Comparison of ENCODE assay signal across 1 cellular context in the genomic region with DNA sequence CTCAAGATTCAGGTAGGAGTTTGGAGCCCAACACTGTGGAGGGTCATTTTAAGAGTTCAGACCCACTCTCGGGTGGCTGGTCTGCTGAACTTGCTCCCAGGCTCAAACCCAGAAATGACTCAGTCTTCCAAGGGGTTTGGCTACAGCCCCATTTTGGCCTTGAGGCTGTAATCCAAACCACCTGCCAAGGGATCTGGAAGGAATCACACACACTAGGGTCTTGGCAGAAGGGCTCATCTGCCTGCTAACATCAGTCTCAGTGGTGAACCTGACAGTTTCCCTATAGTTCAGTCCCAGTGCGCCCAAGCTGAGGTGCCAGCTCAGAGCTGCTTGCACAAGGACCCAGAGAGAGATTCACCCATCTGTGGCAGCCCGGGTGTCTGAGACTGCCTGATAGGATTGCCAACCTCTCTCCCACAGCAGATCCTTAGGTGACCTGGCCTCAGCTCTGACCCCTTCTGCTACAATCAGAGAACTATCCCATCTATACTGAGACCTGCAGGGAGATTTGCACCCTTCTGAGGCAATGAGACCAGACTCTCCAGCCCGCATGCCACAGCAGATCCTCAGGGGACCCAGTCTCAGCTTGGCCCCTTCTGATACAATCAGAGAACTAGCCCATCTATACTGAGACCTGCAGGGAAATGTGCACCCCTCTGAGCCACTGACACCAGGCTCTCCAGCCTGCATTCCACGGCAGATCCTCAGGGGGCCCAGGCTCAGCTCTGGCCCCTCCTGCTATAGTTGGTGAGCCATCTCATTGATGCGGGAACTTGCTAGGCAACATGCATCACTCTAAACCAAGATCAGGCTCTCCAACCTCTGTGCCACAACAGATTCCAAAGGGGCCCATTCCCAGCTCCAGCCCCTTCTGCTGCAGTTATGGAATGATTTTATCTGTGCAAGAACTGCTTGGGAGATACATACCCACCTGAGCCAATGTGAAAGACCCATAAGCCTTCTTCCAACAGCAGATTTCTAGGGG.
TF ChIP-seq lines count a peak whose summit lies in the region.

No MANE protein-coding gene starts in this region.

TF ChIP-seq in HepG2, 621 proteins besides CTCF, POLR2A, EP300 and RAD21 (continued from another document):
- TF ChIP-seq, protein P1, sequence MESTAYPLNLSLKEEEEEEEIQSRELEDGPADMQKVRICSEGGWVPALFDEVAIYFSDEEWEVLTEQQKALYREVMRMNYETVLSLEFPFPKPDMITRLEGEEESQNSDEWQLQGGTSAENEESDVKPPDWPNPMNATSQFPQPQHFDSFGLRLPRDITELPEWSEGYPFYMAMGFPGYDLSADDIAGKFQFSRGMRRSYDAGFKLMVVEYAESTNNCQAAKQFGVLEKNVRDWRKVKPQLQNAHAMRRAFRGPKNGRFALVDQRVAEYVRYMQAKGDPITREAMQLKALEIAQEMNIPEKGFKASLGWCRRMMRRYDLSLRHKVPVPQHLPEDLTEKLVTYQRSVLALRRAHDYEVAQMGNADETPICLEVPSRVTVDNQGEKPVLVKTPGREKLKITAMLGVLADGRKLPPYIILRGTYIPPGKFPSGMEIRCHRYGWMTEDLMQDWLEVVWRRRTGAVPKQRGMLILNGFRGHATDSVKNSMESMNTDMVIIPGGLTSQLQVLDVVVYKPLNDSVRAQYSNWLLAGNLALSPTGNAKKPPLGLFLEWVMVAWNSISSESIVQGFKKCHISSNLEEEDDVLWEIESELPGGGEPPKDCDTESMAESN (CRISPR knock-in tag; conservative IDR thresholded peaks at IDR 0.05): no peak
- TF ChIP-seq ZNF34 (CRISPR knock-in tag; IDR thresholded peaks at IDR 0.05; ENCODE audit: borderline replicate concordance) (no peak), POLR2AphosphoS5 (IDR thresholded peaks at IDR 0.05; ENCODE audit: low read depth, low read length) (no peak), GABPB1 (CRISPR knock-in tag; IDR thresholded peaks at IDR 0.05) (no peak), ZSCAN30 (CRISPR knock-in tag; IDR thresholded peaks at IDR 0.05) (no peak), ZBTB42 (CRISPR knock-in tag; IDR thresholded peaks at IDR 0.05) (no peak)
TF ChIP-seq in HepG2: peak in this region for 0.
